Comparison of ENCODE assay signal across 9 cellular contexts in genomic region chr1:167797005-167797404, GRCh38.
A peak's percentile ranks its signal among the peaks of the same experiment; 100 is the strongest.
DNase-seq lines count a peak whose midpoint lies in the region; ATAC-seq and TF ChIP-seq lines count a peak whose summit lies in the region.
"Had no signal": no experiment of that assay in that cellular context is flagged by ENCODE, and none has a peak within 500 bp of the region (broad histone marks: within the 10 kb centered on the region; RNA-seq: fewer than 3 reads in every experiment).

No MANE protein-coding gene starts in this region.

- H3K36me3 ChIP-seq in SJSA1: no peaks in the 10 kb centered on the region

- H3K27me3 Mint-ChIP-seq in nephron progenitor cell (ENCODE audit: low read depth, poor library complexity): no peaks in the 10 kb centered on the region

- H3K4me1 Mint-ChIP-seq in nephron progenitor cell: peaks cover 28% of the 10 kb centered on the region

- no peak overlapping the region for H3K4me3 Mint-ChIP-seq in nephron progenitor cell
- H3K4me3 Mint-ChIP-seq: T-helper 1 cell treated with Interleukin-12 subunit alpha and Interleukin-12 subunit beta and Interleukin-4 antibody, amounts not matched to agents 30 μg/mL and 1 μg/mL, for 36 hours had no signal

- H3K4me3 ChIP-seq in SJSA1 (no peak overlapping the region), fibroblast of mammary gland (ENCODE audit: control insufficient read depth, low read depth, low read length) (no peak overlapping the region)

- TF ChIP-seq CTCF in fibroblast of mammary gland (conservative IDR thresholded peaks at IDR 0.05; ENCODE audit: control insufficient read depth, insufficient read depth, low read depth, low read length): peak; percentile 12
- TF ChIP-seq CTCF in nephron progenitor cell (IDR thresholded peaks at IDR 0.05): no peak

- no peaks in the 10 kb centered on the region for H3K9me3 ChIP-seq in SJSA1 (replicated peaks)

- no peak for ATAC-seq in GM19328 (IDR thresholded peaks at IDR 0.05; ENCODE audit: unreplicated experiment)

- DNase-seq in HCEC 1CT: peak; percentile 99
- peak; percentile 56 to 62 for DNase-seq in SJSA1 (ENCODE audit: low read depth in 1 of 2, low spot score in 2 of 2)
- DNase-seq in fibroblast of mammary gland (ENCODE audit: low read depth): peak; percentile 100
- no peak for DNase-seq in nephron progenitor cell
- no peak for DNase-seq in NCI-H2171 (lab: John Stamatoyannopoulos, UW)
- DNase-seq in COLO829 (ENCODE audit: low spot score): no peak
- DNase-seq in NCI-H128 (lab: John Stamatoyannopoulos, UW; ENCODE audit: unreplicated experiment): no peak

- peaks cover 22% of the 10 kb centered on the region for H3K4me1 ChIP-seq in SJSA1 (replicated peaks)

- H3K27ac ChIP-seq in SJSA1: no peak overlapping the region

- peak overlapping the region; percentile 89 for H3K27ac Mint-ChIP-seq in nephron progenitor cell
- H3K27ac Mint-ChIP-seq: T-helper 1 cell treated with Interleukin-12 subunit alpha and Interleukin-12 subunit beta and Interleukin-4 antibody, amounts not matched to agents 30 μg/mL and 1 μg/mL, for 36 hours had no signal

- peaks cover 10% of the 10 kb centered on the region for H3K9me3 Mint-ChIP-seq in nephron progenitor cell
- H3K9me3 Mint-ChIP-seq: T-helper 1 cell treated with Interleukin-12 subunit alpha and Interleukin-12 subunit beta and Interleukin-4 antibody, amounts not matched to agents 30 μg/mL and 1 μg/mL, for 36 hours had no signal

- peaks cover 36% of the 10 kb centered on the region for H3K36me3 Mint-ChIP-seq in nephron progenitor cell (ENCODE audit: low read depth)

- no peaks in the 10 kb centered on the region for H3K27me3 ChIP-seq in SJSA1 (replicated peaks)

Comparison
In these comparisons a context has a peak if more than half of its experiments do, and no peak if none do; other contexts are left out.
1. DNase-seq: peak in HCEC 1CT (single experiment), SJSA1 (2 of 2) and fibroblast of mammary gland (single experiment); none in nephron progenitor cell (single experiment), NCI-H2171 (single experiment), COLO829 (single experiment) and NCI-H128 (single experiment).